Comparison of ENCODE assay signal across 3 cellular contexts in genomic region chr13:113126265-113127150, GRCh38.
TF ChIP-seq lines count a peak whose summit lies in the region.

No MANE protein-coding gene starts in this region.

TF ChIP-seq in HepG2, 621 proteins besides CTCF, POLR2A, EP300 and RAD21 (continues in another document):
- TF ChIP-seq ZNF687 (CRISPR knock-in tag; IDR thresholded peaks at IDR 0.05) (peak; percentile 71), HIC2 (CRISPR knock-in tag; IDR thresholded peaks at IDR 0.05; ENCODE audit: low read depth) (no peak), PAF1 (CRISPR knock-in tag; IDR thresholded peaks at IDR 0.05) (0 out of 2 replicates have a peak, but pooled peaks have one; percentile 47), POLR2AphosphoS5 (IDR thresholded peaks at IDR 0.05; ENCODE audit: low read depth, low read length) (peak; percentile 47), MXD3 (CRISPR knock-in tag; IDR thresholded peaks at IDR 0.05) (no peak), ZNF326 (CRISPR knock-in tag; IDR thresholded peaks at IDR 0.05; ENCODE audit: borderline replicate concordance) (0 out of 2 replicates have a peak, but pooled peaks have one; percentile 33), KDM5B (CRISPR knock-in tag; IDR thresholded peaks at IDR 0.05; ENCODE audit: borderline replicate concordance) (peak; percentile 23; the same call in 1 of the 2 replicates), ZNF501 (CRISPR knock-in tag; IDR thresholded peaks at IDR 0.05) (0 out of 2 replicates have a peak, but pooled peaks have one; percentile 24), EEA1 (CRISPR knock-in tag; IDR thresholded peaks at IDR 0.05; ENCODE audit: borderline replicate concordance) (0 out of 2 replicates have a peak, but pooled peaks have one; percentile 18), ZNF788 (CRISPR knock-in tag; IDR thresholded peaks at IDR 0.05; ENCODE audit: borderline replicate concordance) (no peak), ZNF768 (CRISPR knock-in tag; IDR thresholded peaks at IDR 0.05) (no peak), POLR2G (IDR thresholded peaks at IDR 0.05; ENCODE audit: low read depth, low read length) (peak; percentile 48; the same call in 1 of the 2 replicates), ZFY (CRISPR knock-in tag; IDR thresholded peaks at IDR 0.05) (0 out of 2 replicates have a peak, but pooled peaks have one; percentile 17)

TF ChIP-seq in H1, 55 proteins besides CTCF, POLR2A, EP300 and RAD21:
- TF ChIP-seq SRF (IDR thresholded peaks at IDR 0.05; ENCODE audit: low read depth, low read length) (no peak), MAFK (IDR thresholded peaks at IDR 0.05; ENCODE audit: low read depth, low read length) (no peak), JUND (IDR thresholded peaks at IDR 0.05; ENCODE audit: low read length) (no peak), RNF2 (IDR thresholded peaks at IDR 0.05; ENCODE audit: borderline replicate concordance, low read depth, low read length, missing control alignments, poor library complexity, severe bottlenecking) (no peak), E2F6 (IDR thresholded peaks at IDR 0.05) (peak; percentile 45; the same call in 1 of the 2 replicates), GABPA (IDR thresholded peaks at IDR 0.05; ENCODE audit: borderline replicate concordance, insufficient read depth, low read length) (no peak), YY1 (IDR thresholded peaks at IDR 0.05; ENCODE audit: low read depth, low read length) (no peak), CHD1 (IDR thresholded peaks at IDR 0.05; ENCODE audit: low read depth, low read length) (no peak)

TF ChIP-seq in GM12891, 5 proteins besides CTCF, POLR2A, EP300 and RAD21:
- TF ChIP-seq POU2F2 (IDR thresholded peaks at IDR 0.05; ENCODE audit: low read depth, low read length) = no peak
- TF ChIP-seq PAX5 (IDR thresholded peaks at IDR 0.05; ENCODE audit: insufficient read depth, low read length, severe bottlenecking) = no peak
- no peak for TF ChIP-seq POLR2AphosphoS5 (IDR thresholded peaks at IDR 0.05; ENCODE audit: low read depth, low read length)
- no peak for TF ChIP-seq SPI1 (IDR thresholded peaks at IDR 0.05; ENCODE audit: low read depth, low read length)
- TF ChIP-seq TAF1 (IDR thresholded peaks at IDR 0.05; ENCODE audit: low read depth, low read length) = no peak
